8 cellular contexts compared by ENCODE assay signal in genomic region chr4:15751155-15751554, GRCh38. TPM values are rescaled to one million over a fixed set of nuclear protein-coding genes. Genes with fewer than 3 reads are reported as not detected.
"Had no signal": no experiment of that assay in that cellular context is flagged by ENCODE, and none has a peak within 500 bp of the region (broad histone marks: within the 10 kb centered on the region; RNA-seq: fewer than 3 reads in every experiment).

No MANE protein-coding gene starts in this region.

- ATAC-seq: HCT116 had no signal

- H3K4me3 Mint-ChIP-seq: HFFc6 had no signal

- H3K27ac Mint-ChIP-seq: HFFc6 had no signal

- DNase-seq: GM23248, GOT3, H7, HFFc6, IMR-90, KG1 had no signal

RNA-seq across cellular contexts. Expression of gene CD38, which starts 27.0 kb away (rescaled TPM):
- total RNA-seq: GM23248, HT-29, IMR-90 had no signal

RNA-seq across cellular contexts. Expression of gene BST1, which starts 48.3 kb away (rescaled TPM):
- total RNA-seq: HT-29 had no signal
